In the genomic region with DNA sequence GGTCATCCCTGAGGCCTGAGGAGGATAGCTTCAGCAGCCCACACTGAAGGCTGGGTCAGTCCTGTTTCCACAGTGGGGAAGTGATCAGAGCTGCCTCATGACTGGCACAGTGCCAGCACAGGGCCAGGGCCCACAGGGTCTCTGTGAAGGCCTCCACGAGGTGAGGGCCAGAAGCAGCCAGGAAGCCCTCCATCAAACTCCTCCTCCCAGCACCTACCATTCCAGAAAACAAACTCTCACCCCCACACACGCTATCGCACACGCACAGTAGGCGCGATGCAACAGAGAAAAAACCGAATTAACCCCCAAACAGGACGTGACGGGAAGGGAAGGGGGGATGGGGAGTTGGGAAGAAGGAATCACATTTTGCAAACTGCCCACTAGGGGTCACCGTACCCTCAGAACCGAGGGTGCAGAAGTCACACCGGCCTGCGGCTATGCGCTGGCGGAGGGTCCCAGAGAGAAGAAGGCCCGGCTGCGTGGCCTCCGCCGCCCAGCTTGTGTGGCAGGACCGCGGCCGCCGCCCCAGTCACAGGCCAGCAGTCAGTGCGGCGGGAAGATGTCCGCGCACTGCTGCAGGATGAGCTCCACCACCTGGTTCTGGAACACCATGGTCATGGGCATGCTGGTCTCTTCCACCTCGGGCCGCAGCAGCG, we compare ENCODE assay signal across 8 cellular contexts. TPM values are rescaled to one million over a fixed set of nuclear protein-coding genes. Genes with fewer than 3 reads are reported as not detected.
DNase-seq lines count a peak whose midpoint lies in the region; ATAC-seq and TF ChIP-seq lines count a peak whose summit lies in the region.

No MANE protein-coding gene starts in this region.

- peak in 4 of 6 experiments; percentile 26 to 50 (median 36) for DNase-seq in stimulated activated naive CD4-positive, alpha-beta T cell (lab: John Stamatoyannopoulos, UW)
- no peak for DNase-seq in stimulated activated naive CD4-positive, alpha-beta T cell treated with Interleukin-2 at 50 U/mL for 16 hours (lab: John Stamatoyannopoulos, UW)
- peak; percentile 28 for DNase-seq in NCI-H2196 treated with DMSO at 0.1 percent for 48 hours (lab: John Stamatoyannopoulos, UW; ENCODE audit: unreplicated experiment)
- peak; percentile 17 to 29 for DNase-seq in activated CD4-positive, alpha-beta T cell treated with anti-CD3 and anti-CD28 coated beads, Interleukin-2, amount 50 U/mL, for 4 hours
- DNase-seq in mucosa of descending colon, result peak; percentile 60 to 74 (median 72)
- peak; percentile 82 for DNase-seq in testis

- H3K4me3 ChIP-seq in mucosa of descending colon (no peak overlapping the region), testis (peak overlapping the region; percentile 24 to 53)

- WGBS in testis, 2 donors, result 6 to 22% methylated on average over 6 to 30 of the region's 30 CpGs

- H3K4me1 ChIP-seq in mucosa of descending colon (ENCODE audit: low read depth) (peaks cover 3% of the 10 kb centered on the region), testis (peaks cover 6% of the 10 kb centered on the region)

- TF ChIP-seq POLR2A in testis (IDR thresholded peaks at IDR 0.05), result no peak

- peak; percentile 2 for ATAC-seq in esophagus mucosa
- peak; percentile 77 for ATAC-seq in mucosa of descending colon
- no peak for ATAC-seq in HG03457 (IDR thresholded peaks at IDR 0.05; ENCODE audit: unreplicated experiment)

- H3K27me3 ChIP-seq in testis, result no peaks in the 10 kb centered on the region

- H3K9me3 ChIP-seq in mucosa of descending colon (no peaks in the 10 kb centered on the region), testis (no peaks in the 10 kb centered on the region)

- intact Hi-C loops in mucosa of descending colon (cut with DNase I, micrococcal nuclease) (no loop called here), testis (cut with DNase I; ENCODE audit: low total_unique reads) (no loop called here)

- TF ChIP-seq CTCF in mucosa of descending colon (IDR thresholded peaks at IDR 0.05), result peak; percentile 37
- TF ChIP-seq CTCF in testis (IDR thresholded peaks at IDR 0.05), result peak; percentile 45 to 79 (median 72)

- no peaks in the 10 kb centered on the region for H3K36me3 ChIP-seq in mucosa of descending colon (ENCODE audit: low read depth)
- H3K36me3 ChIP-seq in testis (ENCODE audit: low read depth, missing control alignments), result no peaks in the 10 kb centered on the region

- no peak overlapping the region for H3K27ac ChIP-seq in testis

RNA-seq across cellular contexts. Expression of a gene that starts 37.6 kb away (rescaled TPM):
- total RNA-seq in esophagus mucosa (69.0 TPM), mucosa of descending colon (100 to 1,000 TPM in 2 of 3 donors, 10 to 100 TPM in 1; 88.7 to 199 (median 165) TPM), testis (10 to 100 TPM; 21.4 to 22.8 TPM)
- polyA plus RNA-seq in testis (ENCODE audit: insufficient read depth, low read depth, low replicate concordance), result 17.7 TPM
